Comparison of ENCODE assay signal across 13 cellular contexts in genomic region chr3:77259701-77260100, GRCh38.
"Had no signal": no experiment of that assay in that cellular context is flagged by ENCODE, and none has a peak within 500 bp of the region (broad histone marks: within the 10 kb centered on the region; RNA-seq: fewer than 3 reads in every experiment).

No MANE protein-coding gene starts in this region.

- H3K27me3 ChIP-seq: brain microvascular endothelial cell, pancreas had no signal

- DNase-seq: activated CD4-positive, alpha-beta T cell treated with anti-CD3 and anti-CD28 coated beads for 1 hour; activated CD4-positive, alpha-beta T cell treated with anti-CD3 and anti-CD28 coated beads, Interleukin-2, amount 50 U/mL, for 48 hours; activated gamma-delta T cell treated with Interleukin-2 at 50 U/mL for 16 hours; activated naive CD8-positive, alpha-beta T cell treated with anti-CD3 and anti-CD28 coated beads for 36 hours; activated T-cell treated with anti-CD3 and anti-CD28 coated beads, Interleukin-2, amount 50 U/mL, for 48 hours; brain microvascular endothelial cell; hypothalamus; kidney glomerular epithelial cell; pancreas; stimulated activated CD4-positive, alpha-beta T cell treated with anti-CD3 and anti-CD28 coated beads, Interleukin-15, amount 100 ng/mL, for 24 hours; stimulated activated CD4-positive, alpha-beta T cell treated with anti-CD3 and anti-CD28 coated beads, Interleukin-4, amount 100 ng/mL, for 4 hours had no signal

- H3K9me3 ChIP-seq: pancreas had no signal

- H3K36me3 ChIP-seq: brain microvascular endothelial cell, pancreas had no signal

- H3K4me1 Mint-ChIP-seq: activated naive CD8-positive, alpha-beta T cell treated with anti-CD3 and anti-CD28 coated beads for 36 hours had no signal

- H3K4me3 Mint-ChIP-seq: activated naive CD8-positive, alpha-beta T cell treated with anti-CD3 and anti-CD28 coated beads for 36 hours; dendritic cell treated with granulocyte-macrophage colony-stimulating factor and Interleukin-4, amounts not matched to agents 40 ng/mL and 50 ng/mL, for 4 days; neural crest cell had no signal

- H3K9me3 Mint-ChIP-seq: activated naive CD8-positive, alpha-beta T cell treated with anti-CD3 and anti-CD28 coated beads for 36 hours; dendritic cell treated with granulocyte-macrophage colony-stimulating factor and Interleukin-4, amounts not matched to agents 40 ng/mL and 50 ng/mL, for 4 days; neural crest cell had no signal

- H3K27ac ChIP-seq: brain microvascular endothelial cell, pancreas had no signal

- H3K27ac Mint-ChIP-seq: activated naive CD8-positive, alpha-beta T cell treated with anti-CD3 and anti-CD28 coated beads for 36 hours; dendritic cell treated with granulocyte-macrophage colony-stimulating factor and Interleukin-4, amounts not matched to agents 40 ng/mL and 50 ng/mL, for 4 days had no signal

- H3K27me3 Mint-ChIP-seq: activated naive CD8-positive, alpha-beta T cell treated with anti-CD3 and anti-CD28 coated beads for 36 hours; dendritic cell treated with granulocyte-macrophage colony-stimulating factor and Interleukin-4, amounts not matched to agents 40 ng/mL and 50 ng/mL, for 4 days had no signal

- H3K4me3 ChIP-seq: pancreas had no signal

- H3K4me1 ChIP-seq: pancreas had no signal

- H3K36me3 Mint-ChIP-seq: activated naive CD8-positive, alpha-beta T cell treated with anti-CD3 and anti-CD28 coated beads for 36 hours had no signal
